Comparison of ENCODE assay signal across 12 cellular contexts in genomic region chr11:30487200-30487898, GRCh38.
DNase-seq lines count a peak whose midpoint lies in the region; ATAC-seq, FAIRE-seq and TF ChIP-seq lines count a peak whose summit lies in the region.
"Had no signal": no experiment of that assay in that cellular context is flagged by ENCODE, and none has a peak within 500 bp of the region (broad histone marks: within the 10 kb centered on the region; RNA-seq: fewer than 3 reads in every experiment).

No MANE protein-coding gene starts in this region.

- TF ChIP-seq POLR2A in NB4 (IDR thresholded peaks at IDR 0.05; ENCODE audit: extremely low read depth, insufficient read length) (no peak), right lobe of liver (IDR thresholded peaks at IDR 0.05) (no peak), transverse colon (IDR thresholded peaks at IDR 0.05) (no peak)

- intact Hi-C loops in right lobe of liver (cut with DNase I), result no loop called here
- intact Hi-C loops in transverse colon (cut with DNase I; ENCODE audit: low total_unique reads), result no loop called here

- H3K27me3 ChIP-seq in right lobe of liver (no peaks in the 10 kb centered on the region), transverse colon (no peaks in the 10 kb centered on the region)
- H3K27me3 ChIP-seq: testis had no signal

- ATAC-seq in right lobe of liver, result peak; percentile 26 to 60 (median 39)

- 61% methylated on average over 3 of the region's 3 CpGs for WGBS in right lobe of liver (ENCODE audit: insufficient coverage, low coverage, low lambda C conversion rate, missing lambda C conversion rate)
- 72% methylated on average over 3 of the region's 3 CpGs; no CpG with 5 or more reads in 1 of the 2 donors for WGBS in transverse colon (ENCODE audit: low coverage in 1 of 2), 2 donors

- no peak overlapping the region for H3K27ac ChIP-seq in right lobe of liver
- peak overlapping the region; percentile 63 to 77 (median 76) for H3K27ac ChIP-seq in transverse colon
- H3K27ac ChIP-seq: testis had no signal

- TF ChIP-seq CTCF in NB4 (IDR thresholded peaks at IDR 0.05; ENCODE audit: low read depth, low read length) (no peak), choroid plexus epithelial cell (conservative IDR thresholded peaks at IDR 0.05; ENCODE audit: low read depth, low read length) (no peak), right lobe of liver (IDR thresholded peaks at IDR 0.05) (no peak), transverse colon (IDR thresholded peaks at IDR 0.05) (no peak)

- peak; percentile 44 for DNase-seq in NB4 (ENCODE audit: low read depth)
- peak; percentile 54 for DNase-seq in choroid plexus epithelial cell (ENCODE audit: low read depth)
- peak in 1 of 3 donors; percentile 43 for DNase-seq in right lobe of liver
- DNase-seq in transverse colon, result peak; percentile 17
- DNase-seq in NCI-H748 treated with DMSO at 0.1 percent for 48 hours (lab: John Stamatoyannopoulos, UW), result no peak
- no peak for DNase-seq in activated CD4-positive, CD25-positive, alpha-beta regulatory T cell (lab: John Stamatoyannopoulos, UW)
- DNase-seq in urothelium cell line (ENCODE audit: low spot score), result no peak
- no peak for DNase-seq in pons (ENCODE audit: low spot score)
- DNase-seq: activated CD4-positive, alpha-beta T cell treated with anti-CD3 and anti-CD28 coated beads for 48 hours; stimulated activated CD4-positive, alpha-beta T cell treated with anti-CD3 and anti-CD28 coated beads, Interleukin-4, amount 100 ng/mL, for 24 hours; testis had no signal

- H3K4me1 ChIP-seq in right lobe of liver (peaks cover 0 to 21% (median 4%) of the 10 kb centered on the region in 4 donors), transverse colon (peaks cover 7 to 32% (median 23%) of the 10 kb centered on the region in 4 donors)

- H3K4me3 ChIP-seq in NB4 (ENCODE audit: low read depth, low read length) (no peak overlapping the region), choroid plexus epithelial cell (ENCODE audit: low read depth, low read length) (no peak overlapping the region), right lobe of liver (no peak overlapping the region), transverse colon (no peak overlapping the region)
- H3K4me3 ChIP-seq: testis had no signal

- no peak for FAIRE-seq in urothelium cell line (lab: Jason Lieb, UNC)
- FAIRE-seq: D721Med had no signal

- H3K9me3 ChIP-seq in right lobe of liver (no peaks in the 10 kb centered on the region), transverse colon (no peaks in the 10 kb centered on the region)
- H3K9me3 ChIP-seq: testis had no signal

- TF ChIP-seq EP300 in transverse colon (IDR thresholded peaks at IDR 0.05; ENCODE audit: low read depth), result no peak

- H3K36me3 ChIP-seq in right lobe of liver (no peaks in the 10 kb centered on the region), transverse colon (no peaks in the 10 kb centered on the region)

- in situ Hi-C loops in transverse colon (cut with MboI; ENCODE audit: low pct_ligation_motif_present in 1 of 4, low pct_unique_long_range_greater_than_20kb in 1 of 4, low sequenced_read_pairs in 3 of 4), result no loop called here

Comparison
In these comparisons a context has a peak if more than half of its experiments do, and no peak if none do; other contexts are left out.
1. DNase-seq: peak in NB4 (single experiment), choroid plexus epithelial cell (single experiment) and transverse colon (single experiment); none in NCI-H748 treated with DMSO at 0.1 percent for 48 hours (single experiment), activated CD4-positive, CD25-positive, alpha-beta regulatory T cell (0 of 4), urothelium cell line (single experiment) and pons (single experiment).
2. H3K27ac ChIP-seq: peak in transverse colon (4 of 4); none in right lobe of liver (0 of 3).